In genomic region chr21:35400233-35400939, GRCh38 we compare ENCODE assay signal across 9 cellular contexts.
DNase-seq lines count a peak whose midpoint lies in the region; ATAC-seq and TF ChIP-seq lines count a peak whose summit lies in the region.
"Had no signal": no experiment of that assay in that cellular context is flagged by ENCODE, and none has a peak within 500 bp of the region (broad histone marks: within the 10 kb centered on the region; RNA-seq: fewer than 3 reads in every experiment).

No MANE protein-coding gene starts in this region.

- in situ Hi-C loops in GM23248 (cut with MboI), result loop anchor here (25.0 kb wide), 1 partner anchor 437 kb away; no protein-coding TSS in a partner anchor

- intact Hi-C loops in mucosa of descending colon (cut with DNase I, micrococcal nuclease), result loop anchor here (5.0 kb wide), 2 partner anchors 508 to 513 kb away; no protein-coding TSS in a partner anchor

- H3K9me2 ChIP-seq in GM23248 (ENCODE audit: insufficient read depth), result no peaks in the 10 kb centered on the region

- H3K4me1 ChIP-seq in GM23248 (ENCODE audit: insufficient read depth) (peaks cover 32% of the 10 kb centered on the region), mucosa of descending colon (ENCODE audit: low read depth) (no peaks in the 10 kb centered on the region)
- H3K4me1 ChIP-seq in effector memory CD4-positive, alpha-beta T cell (ENCODE audit: control insufficient read depth, insufficient read depth, low read length, poor library complexity, severe bottlenecking), result no peaks in the 10 kb centered on the region

- 66 to 70% methylated on average over 8 of the region's 8 CpGs for WGBS in GM23248 (ENCODE audit: low coverage in 1 of 2, low lambda C conversion rate in 2 of 2, missing lambda C conversion rate in 2 of 2), 2 experiments

- H3K27me3 ChIP-seq in GM23248 (replicated peaks; ENCODE audit: insufficient read depth), result no peaks in the 10 kb centered on the region
- H3K27me3 ChIP-seq in WERI-Rb-1 (ENCODE audit: insufficient read depth, low read depth, severe bottlenecking), result peaks cover 98% of the 10 kb centered on the region
- H3K27me3 ChIP-seq in effector memory CD4-positive, alpha-beta T cell (replicated peaks; ENCODE audit: control insufficient read depth, insufficient read depth, low read length, poor library complexity, severe bottlenecking), result no peaks in the 10 kb centered on the region

- DNase-seq in CD1c-positive myeloid dendritic cell (ENCODE audit: extremely low spot score), result peak; percentile 44
- peak; percentile 66 for DNase-seq in GM23248
- peak; percentile 92 for DNase-seq in NCI-H2107 treated with DMSO at 0.1 percent for 48 hours (lab: John Stamatoyannopoulos, UW; ENCODE audit: unreplicated experiment)
- no peak for DNase-seq in WERI-Rb-1
- peak in 2 of 3 donors; percentile 0 to 25 for DNase-seq in effector memory CD4-positive, alpha-beta T cell
- peak in 1 of 3 donors; percentile 61 for DNase-seq in mucosa of descending colon

- H3K4me2 ChIP-seq in GM23248 (ENCODE audit: unreplicated experiment), result no peak overlapping the region

- H3K36me3 ChIP-seq in GM23248 (ENCODE audit: low read depth) (no peaks in the 10 kb centered on the region), WERI-Rb-1 (no peaks in the 10 kb centered on the region), mucosa of descending colon (ENCODE audit: low read depth) (no peaks in the 10 kb centered on the region)
- H3K36me3 ChIP-seq in effector memory CD4-positive, alpha-beta T cell (ENCODE audit: control insufficient read depth, insufficient read depth, low read length), result no peaks in the 10 kb centered on the region

- ATAC-seq in mucosa of descending colon (peak; percentile 88), HG02623 (IDR thresholded peaks at IDR 0.05; ENCODE audit: unreplicated experiment) (no peak), HG03354 (IDR thresholded peaks at IDR 0.05; ENCODE audit: poor library complexity, severe bottlenecking, unreplicated experiment) (no peak)

- H4K20me1 ChIP-seq in GM23248 (ENCODE audit: insufficient read depth), result no peaks in the 10 kb centered on the region

- H3F3A ChIP-seq in GM23248 (ENCODE audit: insufficient read depth), result peaks cover 5% of the 10 kb centered on the region; the same call in 1 of the 2 replicates

- H3K9me3 ChIP-seq in GM23248 (ENCODE audit: low read depth), result no peaks in the 10 kb centered on the region
- H3K9me3 ChIP-seq in WERI-Rb-1 (ENCODE audit: severe bottlenecking), result no peaks in the 10 kb centered on the region
- no peaks in the 10 kb centered on the region for H3K9me3 ChIP-seq in effector memory CD4-positive, alpha-beta T cell (ENCODE audit: control insufficient read depth, low read length)
- no peaks in the 10 kb centered on the region for H3K9me3 ChIP-seq in mucosa of descending colon

- no peak overlapping the region for H3K27ac ChIP-seq in GM23248
- H3K27ac ChIP-seq in WERI-Rb-1, result no peak overlapping the region
- H3K27ac ChIP-seq in effector memory CD4-positive, alpha-beta T cell (ENCODE audit: insufficient read depth, low read length, poor library complexity, severe bottlenecking), result no peak overlapping the region

- H3K4me3 ChIP-seq in GM23248, result no peak overlapping the region
- H3K4me3 ChIP-seq in WERI-Rb-1 (ENCODE audit: low read depth, low read length), result no peak overlapping the region
- no peak overlapping the region for H3K4me3 ChIP-seq in effector memory CD4-positive, alpha-beta T cell (ENCODE audit: insufficient read depth, low read depth, low read length, poor library complexity, severe bottlenecking)
- no peak overlapping the region for H3K4me3 ChIP-seq in mucosa of descending colon
- H3K4me3 ChIP-seq: skin epidermis had no signal

- H3K9ac ChIP-seq in GM23248, result no peak overlapping the region

- TF ChIP-seq CTCF in WERI-Rb-1 (IDR thresholded peaks at IDR 0.05; ENCODE audit: low read depth, low read length) (peak; percentile 31; the same call in 1 of the 2 replicates), mucosa of descending colon (IDR thresholded peaks at IDR 0.05) (no peak)

- no peaks in the 10 kb centered on the region for H3K79me2 ChIP-seq in GM23248 (ENCODE audit: insufficient read depth)

- no peak overlapping the region for H2AFZ ChIP-seq in GM23248
